12 cellular contexts compared by ENCODE assay signal in the genomic region with DNA sequence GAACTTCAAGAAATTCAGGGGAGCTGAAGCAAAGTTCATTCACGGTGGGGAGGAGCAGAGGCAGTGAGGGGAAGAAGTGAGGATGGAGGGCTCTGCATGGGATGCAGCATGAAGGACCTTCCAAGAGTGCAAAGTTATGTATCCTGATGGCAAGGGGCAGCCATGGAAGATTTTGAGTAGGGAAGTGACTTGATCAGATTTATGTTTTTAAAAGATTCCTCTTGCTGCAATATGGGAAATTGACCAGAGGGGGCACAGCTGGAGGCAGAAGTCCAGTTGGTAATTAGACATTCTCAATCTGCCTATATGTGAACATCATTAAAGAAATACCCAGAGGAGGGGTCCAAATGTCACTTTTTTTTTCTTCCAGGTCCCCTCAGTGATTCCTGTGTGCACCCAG. TPM values are rescaled to one million over a fixed set of nuclear protein-coding genes. Genes with fewer than 3 reads are reported as not detected.
DNase-seq lines count a peak whose midpoint lies in the region; ATAC-seq, FAIRE-seq and TF ChIP-seq lines count a peak whose summit lies in the region.
"Had no signal": no experiment of that assay in that cellular context is flagged by ENCODE, and none has a peak within 500 bp of the region (broad histone marks: within the 10 kb centered on the region; RNA-seq: fewer than 3 reads in every experiment).

No MANE protein-coding gene starts in this region.

- in situ Hi-C loops in K562 (cut with MboI) = loop anchor here (5.0 to 25.0 kb wide), 4 partner anchors 187 to 683 kb away; no protein-coding TSS in a partner anchor

- H2BK5ac ChIP-seq in mesenchymal stem cell (ENCODE audit: low read depth, low read length, poor library complexity, severe bottlenecking) = no peak overlapping the region

- no peaks in the 10 kb centered on the region for H3K79me1 ChIP-seq in mesenchymal stem cell (replicated peaks; ENCODE audit: low read length, poor library complexity, severe bottlenecking)

- no peaks in the 10 kb centered on the region for H3K9me3 Mint-ChIP-seq in Calu3 (ENCODE audit: low read depth, unreplicated experiment)

- no peaks in the 10 kb centered on the region for H3K79me2 ChIP-seq in Karpas-422 (ENCODE audit: low read length)
- no peaks in the 10 kb centered on the region for H3K79me2 ChIP-seq in K562 (ENCODE audit: control insufficient read depth, insufficient read depth, low read length)

- H3K4me2 ChIP-seq in Karpas-422 (ENCODE audit: low read depth, low read length, poor library complexity, severe bottlenecking) (no peak overlapping the region), K562 (ENCODE audit: insufficient read depth, low read length) (no peak overlapping the region), mesenchymal stem cell (ENCODE audit: low read length, poor library complexity, severe bottlenecking) (no peak overlapping the region)

- no peaks in the 10 kb centered on the region for H3K27me3 Mint-ChIP-seq in Calu3 (ENCODE audit: unreplicated experiment)

- H3K27ac Mint-ChIP-seq in Calu3 (ENCODE audit: unreplicated experiment) = no peak overlapping the region

- no peak overlapping the region for H3K14ac ChIP-seq in mesenchymal stem cell (ENCODE audit: low read length in 2 of 2)

- FAIRE-seq in K562 (lab: Jason Lieb, UNC) = peak; percentile 11
- FAIRE-seq: G401.6 had no signal

- H3K9ac ChIP-seq in Karpas-422 (ENCODE audit: low read length) (no peak overlapping the region), K562 (ENCODE audit: insufficient read depth in 1 of 2, low read depth in 2 of 2, low read length in 2 of 2) (no peak overlapping the region), mesenchymal stem cell (ENCODE audit: low read length) (no peak overlapping the region)

- CTCF ChIA-PET in Calu3 (lab: Charles Lee) = interaction anchor here (0.6 kb wide), 1 partner anchor 156 kb away, joined by 3 read pairs; no protein-coding TSS in a partner anchor
- CTCF ChIA-PET in K562 (lab: Yijun Ruan, JAX; ENCODE audit: low intra/inter-chr PET ratio) = no interaction called here

- intact Hi-C loops in Calu3 (cut with micrococcal nuclease; ENCODE audit: unreplicated experiment) (loop anchor here (10.0 kb wide), 1 partner anchor 154 kb away; no protein-coding TSS in a partner anchor), K562 (cut with micrococcal nuclease) (loop anchor here (5.0 to 10.0 kb wide), 3 partner anchors 172 to 584 kb away; partner anchors contain the start of genes FAM136A and SNRNP27)

- H3K4me1 Mint-ChIP-seq in Calu3 (ENCODE audit: low read depth, unreplicated experiment) = peaks cover 12% of the 10 kb centered on the region

- TF ChIP-seq CTCF in Calu3 (IDR thresholded peaks at IDR 0.05; ENCODE audit: unreplicated experiment) (no peak), K562 (IDR thresholded peaks at IDR 0.05 in 2 of 3, conservative IDR thresholded peaks at IDR 0.05 in 1 of 3; ENCODE audit: insufficient read depth in 2 of 3, low read depth in 1 of 3, low read length in 3 of 3) (peak; percentile 24 to 50 (median 50); a peak in 5 of 6 replicates)

- no peak overlapping the region for H3K4ac ChIP-seq in mesenchymal stem cell (ENCODE audit: low read depth in 1 of 2, low read length in 2 of 2)

- H4K91ac ChIP-seq in mesenchymal stem cell (ENCODE audit: low read length) = no peak overlapping the region

- H2AFZ ChIP-seq in Karpas-422 (ENCODE audit: low read length) (no peak overlapping the region), K562 (ENCODE audit: low read depth, low read length) (no peak overlapping the region), mesenchymal stem cell (ENCODE audit: low read depth, low read length) (no peak overlapping the region)

- H3K9me3 ChIP-seq in Karpas-422 (ENCODE audit: low read length) (no peaks in the 10 kb centered on the region), K562 (replicated peaks; ENCODE audit: control insufficient read depth, insufficient read depth, low read depth, low read length) (no peaks in the 10 kb centered on the region), mesenchymal stem cell (ENCODE audit: control insufficient read depth, low read length) (no peaks in the 10 kb centered on the region)

- H3K23ac ChIP-seq in mesenchymal stem cell (ENCODE audit: low read length in 2 of 2) = no peak overlapping the region

- H2BK120ac ChIP-seq in mesenchymal stem cell (ENCODE audit: low read depth, low read length) = no peak overlapping the region

- no peak overlapping the region for H2AK5ac ChIP-seq in mesenchymal stem cell (ENCODE audit: low read length, severe bottlenecking)

- H4K20me1 ChIP-seq in Karpas-422 (ENCODE audit: insufficient read depth, low read depth, low read length) = no peaks in the 10 kb centered on the region
- no peaks in the 10 kb centered on the region for H4K20me1 ChIP-seq in K562 (replicated peaks; ENCODE audit: control insufficient read depth, insufficient read depth, low read length)

- no peak overlapping the region for H3K4me3 Mint-ChIP-seq in Calu3 (ENCODE audit: low read depth, unreplicated experiment)

- no peak overlapping the region for H3K4me3 ChIP-seq in Karpas-422 (ENCODE audit: low read length)
- H3K4me3 ChIP-seq in K562 = no peak overlapping the region
- H3K4me3 ChIP-seq in mesenchymal stem cell (ENCODE audit: insufficient read depth in 1 of 2, low read depth in 1 of 2, low read length in 2 of 2) = no peak overlapping the region

- TF ChIP-seq RAD21 in K562 (CRISPR knock-in tag; conservative IDR thresholded peaks at IDR 0.05 in 1 of 2, IDR thresholded peaks at IDR 0.05 in 1 of 2) = peak in 1 of 2 experiments; percentile 24; a peak in 1 of 4 replicates

- no peaks in the 10 kb centered on the region for H3K9me2 ChIP-seq in Karpas-422 (replicated peaks; ENCODE audit: insufficient read depth, low read length)

- 6% methylated on average over 1 of the region's 1 CpG for WGBS in K562 (ENCODE audit: insufficient coverage, low coverage, missing lambda C conversion rate)
- 75% methylated on average over 1 of the region's 1 CpG for WGBS in mesenchymal stem cell

- peak; percentile 26; the same call in 1 of the 3 replicates for ATAC-seq in K562
- no peak for ATAC-seq in GM19324 (IDR thresholded peaks at IDR 0.05; ENCODE audit: low FRiP score, unreplicated experiment)
- ATAC-seq in HG03108 (IDR thresholded peaks at IDR 0.05; ENCODE audit: unreplicated experiment) = no peak
- ATAC-seq: right cardiac atrium had no signal

- H3K27me3 ChIP-seq in Karpas-422 (ENCODE audit: low read length) (no peaks in the 10 kb centered on the region), K562 (ENCODE audit: control insufficient read depth in 2 of 2, insufficient read depth in 2 of 2, low read length in 2 of 2) (no peaks in the 10 kb centered on the region; a peak in 1 of 5 replicates), mesenchymal stem cell (ENCODE audit: control insufficient read depth in 1 of 2, insufficient read depth in 1 of 2, low read length in 2 of 2) (no peaks in the 10 kb centered on the region)

- no peak overlapping the region for H2BK15ac ChIP-seq in mesenchymal stem cell (ENCODE audit: low read depth, poor library complexity, severe bottlenecking)

- POLR2A ChIA-PET in K562 (lab: Yijun Ruan, JAX) = interaction anchor here (0.7 to 1.2 kb wide), 2 partner anchors 15 to 74 kb away, joined by 3 to 4 read pairs; no protein-coding TSS in a partner anchor

- H3K27ac ChIP-seq in Karpas-422 (ENCODE audit: low read length) (no peak overlapping the region), K562 (ENCODE audit: extremely low read depth, low read depth, low read length) (no peak overlapping the region), mesenchymal stem cell (ENCODE audit: low read length, poor library complexity, severe bottlenecking) (no peak overlapping the region)

- H4K8ac ChIP-seq in mesenchymal stem cell (ENCODE audit: low read length) = no peak overlapping the region

- no peak overlapping the region for H2BK12ac ChIP-seq in mesenchymal stem cell (ENCODE audit: low read length in 2 of 2)

- BruUV-seq in Calu3 (replicated peaks; lab: Mats Ljungman, UMichigan) (no TSS peak), K562 (replicated peaks; lab: Mats Ljungman, UMichigan) (no TSS peak)

- no peaks in the 10 kb centered on the region for H3K36me3 Mint-ChIP-seq in Calu3 (ENCODE audit: insufficient read depth, unreplicated experiment)

- no peaks in the 10 kb centered on the region for H3K9me1 ChIP-seq in K562 (ENCODE audit: control insufficient read depth, insufficient read depth, low read length)

- H3K4me1 ChIP-seq in Karpas-422 (ENCODE audit: low read length) = peaks cover 7% of the 10 kb centered on the region
- H3K4me1 ChIP-seq in K562 (replicated peaks in 1 of 2; ENCODE audit: control insufficient read depth in 2 of 2, insufficient read depth in 2 of 2, low read length in 2 of 2) = peaks cover 7 to 14% of the 10 kb centered on the region in 2 experiments; a peak in 3 of 5 replicates
- H3K4me1 ChIP-seq in mesenchymal stem cell (ENCODE audit: control insufficient read depth, insufficient read depth, low read depth, low read length) = peaks cover 21% of the 10 kb centered on the region

- H3K18ac ChIP-seq in mesenchymal stem cell (ENCODE audit: low read depth in 1 of 2, low read length in 2 of 2) = no peak overlapping the region

- DNase-seq in Calu3 (peak; percentile 35), Karpas-422 (peak; percentile 65), K562 (ENCODE audit: extremely low read depth in 1 of 4, low spot score in 3 of 4) (peak; percentile 22 to 29 (median 27)), mesenchymal stem cell (peak; percentile 31), NCI-H128 (lab: John Stamatoyannopoulos, UW; ENCODE audit: unreplicated experiment) (no peak), NCI-H2196 (lab: John Stamatoyannopoulos, UW; ENCODE audit: unreplicated experiment) (no peak)
- DNase-seq: activated gamma-delta T cell, NCI-H774, right cardiac atrium had no signal

- H3K36me3 ChIP-seq in Karpas-422 (ENCODE audit: insufficient read depth, low read length) = no peaks in the 10 kb centered on the region
- H3K36me3 ChIP-seq in K562 (ENCODE audit: control insufficient read depth, insufficient read depth, low read length) = no peaks in the 10 kb centered on the region
- H3K36me3 ChIP-seq in mesenchymal stem cell (ENCODE audit: control insufficient read depth in 1 of 2, insufficient read depth in 2 of 2, low read depth in 1 of 2, low read length in 2 of 2) = no peaks in the 10 kb centered on the region

- no peak for TF ChIP-seq POLR2A in K562 (conservative IDR thresholded peaks at IDR 0.05)

- TF ChIP-seq EP300 in K562 (IDR thresholded peaks at IDR 0.05; ENCODE audit: low read length) = no peak

RNA-seq across cellular contexts. Expression of gene ANXA4, which starts 21.5 kb away (rescaled TPM):
- total RNA-seq in Calu3 (2022) (1,439 and 1,638 TPM in 2 replicates), K562 (2014; rRNA removed) (7.5 and 10.9 TPM in 2 replicates), K562 (2014; rRNA removed; fragmentation: Illumina TruSeq; extraction: Trizol) (3.0 and 3.7 TPM in 2 replicates), K562 (2015; rRNA removed; fragmentation: Illumina TruSeq; extraction: Trizol) (2.9 and 3.4 TPM in 2 replicates), K562 (2021) (11.8 and 12.7 TPM in 2 replicates)
- 1.1 and 2.4 TPM in 2 replicates for total RNA-seq in Karpas-422 (2014; rRNA removed; shearing (Covaris generic); ENCODE audit: low replicate concordance)
- 15.5 and 15.8 TPM in 2 replicates for total RNA-seq in K562 (2011; cell fraction: chromatin; rRNA removed; ENCODE audit: low replicate concordance)
- 8.4 and 9.0 TPM in 2 replicates for total RNA-seq in K562 (2011; cell fraction: nucleolus; rRNA removed)
- 12.1 and 16.6 TPM in 2 replicates for total RNA-seq in K562 (2011; cell fraction: nucleoplasm; rRNA removed)
- polyA plus RNA-seq in K562 (2011; rRNA removed) (9.5 and 11.7 TPM in 2 replicates), K562 (2014; fragmentation: Illumina TruSeq; extraction: Trizol) (13.6 and 16.1 TPM in 2 replicates), K562 (2014; fragmentation: Nextera tagmentation; extraction: Ambion mirVana) (10 to 100 TPM; 11.6 to 13.2 TPM), K562 (2014; rRNA removed) (10.2 and 10.9 TPM in 2 replicates)
- 9.1 and 15.4 TPM in 2 replicates for polyA plus RNA-seq in K562 (2011; cell fraction: cytosol; rRNA removed)
- polyA plus RNA-seq in K562 (2011; cell fraction: nucleus; rRNA removed) = 7.3 and 16.5 TPM in 2 replicates
- polyA plus RNA-seq in K562 (2012) = 16.0 and 34.4 TPM in 2 replicates
- polyA minus RNA-seq in K562 (2011; rRNA and poly(A)+ RNA removed) = 7.3 and 14.4 TPM in 2 replicates
- 5.4 and 8.7 TPM in 2 replicates for polyA minus RNA-seq in K562 (2011; cell fraction: cytosol; rRNA and poly(A)+ RNA removed)
- 5.4 and 10.0 TPM in 2 replicates for polyA minus RNA-seq in K562 (2011; cell fraction: nucleus; rRNA and poly(A)+ RNA removed)
- polyA plus RNA-seq in mesenchymal stem cell (2013, experiment 1 of 2) = 99.3 TPM
- polyA plus RNA-seq in mesenchymal stem cell (2013, experiment 2 of 2) = 95.9 TPM

Comparison
In these comparisons a context has a peak if more than half of its experiments do, and no peak if none do; other contexts are left out.
1. DNase-seq: peak in Calu3 (single experiment), Karpas-422 (single experiment), K562 (4 of 4) and mesenchymal stem cell (single experiment); none in NCI-H128 (single experiment) and NCI-H2196 (single experiment).
2. RNA of gene ANXA4, which starts 21.5 kb away (total RNA-seq): 1,439 to 1,638 TPM in Calu3; 2.9 to 16.6 TPM in K562 and 1.1 to 2.4 TPM in Karpas-422; every median in the first group is over 10 times any median in the second.